In the genomic region with DNA sequence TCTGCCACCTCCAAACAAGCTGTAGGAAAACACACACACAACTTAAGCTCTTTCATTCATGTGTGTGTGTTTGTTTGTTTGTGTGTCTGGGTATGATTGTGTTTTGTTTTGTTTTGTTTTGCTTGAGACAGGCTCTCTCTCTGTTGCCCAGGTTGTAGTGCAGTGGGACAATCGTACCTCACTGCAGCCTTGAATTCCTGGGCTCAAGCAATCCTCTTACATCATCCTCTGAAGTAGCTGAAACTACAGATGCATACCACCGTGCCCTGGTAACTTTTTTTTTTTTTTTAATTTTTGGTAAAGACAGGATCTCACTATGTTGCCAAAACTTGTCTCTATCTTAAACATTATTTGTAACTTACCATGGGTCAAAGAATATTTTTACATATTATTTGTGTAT, we compare ENCODE assay signal across 1 cellular context.
TF ChIP-seq lines count a peak whose summit lies in the region.

No MANE protein-coding gene starts in this region.

TF ChIP-seq in IMR-90, 13 proteins besides CTCF, POLR2A, EP300 and RAD21 (continued from another document):
- no peak for TF ChIP-seq MXI1 (IDR thresholded peaks at IDR 0.05; ENCODE audit: borderline replicate concordance, low read depth, low read length)
- TF ChIP-seq, protein P1, sequence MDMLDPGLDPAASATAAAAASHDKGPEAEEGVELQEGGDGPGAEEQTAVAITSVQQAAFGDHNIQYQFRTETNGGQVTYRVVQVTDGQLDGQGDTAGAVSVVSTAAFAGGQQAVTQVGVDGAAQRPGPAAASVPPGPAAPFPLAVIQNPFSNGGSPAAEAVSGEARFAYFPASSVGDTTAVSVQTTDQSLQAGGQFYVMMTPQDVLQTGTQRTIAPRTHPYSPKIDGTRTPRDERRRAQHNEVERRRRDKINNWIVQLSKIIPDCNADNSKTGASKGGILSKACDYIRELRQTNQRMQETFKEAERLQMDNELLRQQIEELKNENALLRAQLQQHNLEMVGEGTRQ (IDR thresholded peaks at IDR 0.05; ENCODE audit: low read depth, low read length): no peak
- no peak for TF ChIP-seq SMC3 (IDR thresholded peaks at IDR 0.05; ENCODE audit: low read depth, low read length)
- TF ChIP-seq MAZ (IDR thresholded peaks at IDR 0.05; ENCODE audit: borderline replicate concordance, low read depth, low read length): no peak
- TF ChIP-seq CHD1 (IDR thresholded peaks at IDR 0.05; ENCODE audit: low read depth, low read length): no peak
- TF ChIP-seq CEBPB (IDR thresholded peaks at IDR 0.05; ENCODE audit: low read depth, low read length): no peak
